ENCODE assay signal across 29 cellular contexts in the genomic region with DNA sequence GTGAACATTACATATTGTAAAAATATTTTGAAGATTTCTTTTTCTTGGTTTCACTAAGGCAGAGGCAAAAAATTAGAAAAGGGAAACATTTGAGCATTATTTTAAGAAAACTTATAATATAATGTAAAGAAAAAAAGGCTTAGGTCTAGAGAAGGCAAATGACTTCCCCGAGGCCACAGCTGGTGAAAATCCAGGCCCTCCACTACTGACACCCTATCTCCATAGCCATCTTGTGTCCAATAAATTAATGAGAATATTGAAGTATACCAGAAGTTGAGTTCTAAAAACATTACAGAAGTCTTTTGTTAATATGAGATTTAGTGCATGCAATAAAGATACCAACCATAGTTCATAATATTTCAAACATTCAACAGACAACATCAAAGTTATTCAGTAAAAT.
"Had no signal": no experiment of that assay in that cellular context is flagged by ENCODE, and none has a peak within 500 bp of the region (broad histone marks: within the 10 kb centered on the region; RNA-seq: fewer than 3 reads in every experiment).

No MANE protein-coding gene starts in this region.

- H3K9me3 Mint-ChIP-seq: mesothelial cell of epicardium; naive B cell; nephron; neural crest cell; stimulated activated naive B cell treated with anti-CD40 and anti-IgM and Interleukin-4, amounts not matched to agents 10 μg/mL and 1 μg/mL and 100 μg/mL, for 72 hours had no signal

- H3K4me1 ChIP-seq: left ventricle myocardium inferior, pancreas, prostate gland, stomach, testis, thyroid gland, transverse colon, upper lobe of left lung had no signal

- H3K36me3 ChIP-seq: left ventricle myocardium inferior, pancreas, prostate gland, stomach, thyroid gland, transverse colon, upper lobe of left lung had no signal

- ATAC-seq: left colon; pancreas; right cardiac atrium; sciatic nerve; stimulated activated naive B cell treated with anti-CD40 and anti-IgM and Interleukin-4, amounts not matched to agents 10 μg/mL and 1 μg/mL and 100 μg/mL, for 72 hours; stimulated activated naive CD8-positive, alpha-beta T cell treated with anti-CD3 and anti-CD28 coated beads, Interleukin-15, Interleukin-2, amounts not matched to agents 100 U/mL and 50 U/mL, for 24 hours had no signal

- H3K27ac Mint-ChIP-seq: mesothelial cell of epicardium; naive B cell; stimulated activated naive B cell treated with anti-CD40 and anti-IgM and Interleukin-4, amounts not matched to agents 10 μg/mL and 1 μg/mL and 100 μg/mL, for 72 hours had no signal

- H3K27me3 ChIP-seq: pancreas, stomach, testis, thyroid gland, transverse colon, upper lobe of left lung had no signal

- H3K36me3 Mint-ChIP-seq: mesothelial cell of epicardium; naive B cell; stimulated activated naive B cell treated with anti-CD40 and anti-IgM and Interleukin-4, amounts not matched to agents 10 μg/mL and 1 μg/mL and 100 μg/mL, for 72 hours had no signal

- DNase-seq: hippocampal formation; kidney glomerular epithelial cell; left colon; left ventricle myocardium inferior; mesendoderm; naive B cell; nucleus accumbens; pancreas; posterior cingulate gyrus; retina; right cardiac atrium; stimulated activated CD4-positive, alpha-beta T cell treated with anti-CD3 and anti-CD28 coated beads, Interleukin-12 subunit alpha, Interleukin-12 subunit beta, amount 100 ng/mL, for 4 hours; stimulated activated CD4-positive, alpha-beta T cell treated with anti-CD3 and anti-CD28 coated beads, Interleukin-15, amount 100 ng/mL, for 24 hours; stimulated activated CD4-positive, alpha-beta T cell treated with anti-CD3 and anti-CD28 coated beads, Interleukin-2, amount 100 ng/mL, for 24 hours; stimulated activated CD4-positive, alpha-beta T cell treated with anti-CD3 and anti-CD28 coated beads, Interleukin-4, amount 100 ng/mL, for 1 hour; stimulated activated naive B cell treated with anti-CD40 and anti-IgM and Interleukin-4, amounts not matched to agents 10 μg/mL and 1 μg/mL and 100 μg/mL, for 72 hours; stimulated activated naive CD8-positive, alpha-beta T cell treated with anti-CD3 and anti-CD28 coated beads, Interleukin-15, Interleukin-2, amounts not matched to agents 100 U/mL and 50 U/mL, for 24 hours; stomach; testis; thyroid gland; transverse colon; upper lobe of left lung had no signal

- H3K4me1 Mint-ChIP-seq: naive B cell; nephron; stimulated activated naive B cell treated with anti-CD40 and anti-IgM and Interleukin-4, amounts not matched to agents 10 μg/mL and 1 μg/mL and 100 μg/mL, for 72 hours had no signal

- H3K27ac ChIP-seq: left ventricle myocardium inferior, pancreas, prostate gland, skin epidermis, stomach, testis, thyroid gland, transverse colon, upper lobe of left lung had no signal

- H3K27me3 Mint-ChIP-seq: naive B cell; stimulated activated naive B cell treated with anti-CD40 and anti-IgM and Interleukin-4, amounts not matched to agents 10 μg/mL and 1 μg/mL and 100 μg/mL, for 72 hours had no signal

- H3K9me3 ChIP-seq: left ventricle myocardium inferior, pancreas, prostate gland, stomach, testis, thyroid gland, transverse colon, upper lobe of left lung had no signal

- H3K4me3 ChIP-seq: left ventricle myocardium inferior, lung, pancreas, prostate gland, skin epidermis, stomach, testis, thyroid gland, transverse colon, upper lobe of left lung had no signal

- H3K4me3 Mint-ChIP-seq: mesothelial cell of epicardium; naive B cell; nephron; neural crest cell; stimulated activated naive B cell treated with anti-CD40 and anti-IgM and Interleukin-4, amounts not matched to agents 10 μg/mL and 1 μg/mL and 100 μg/mL, for 72 hours had no signal
